Comparison of ENCODE assay signal across 17 cellular contexts in genomic region chr4:112860731-112861377, GRCh38.
A peak's percentile ranks its signal among the peaks of the same experiment; 100 is the strongest.
DNase-seq lines count a peak whose midpoint lies in the region; ATAC-seq and TF ChIP-seq lines count a peak whose summit lies in the region.
"Had no signal": no experiment of that assay in that cellular context is flagged by ENCODE, and none has a peak within 500 bp of the region (broad histone marks: within the 10 kb centered on the region; RNA-seq: fewer than 3 reads in every experiment).

No MANE protein-coding gene starts in this region.

- peak overlapping the region; percentile 25 for H3K4me3 Mint-ChIP-seq in glutamatergic neuron (ENCODE audit: unreplicated experiment)
- no peak overlapping the region for H3K4me3 Mint-ChIP-seq in chondrocyte (ENCODE audit: unreplicated experiment)

- H3K4me1 Mint-ChIP-seq in glutamatergic neuron (ENCODE audit: low read depth, unreplicated experiment): peaks cover 39% of the 10 kb centered on the region
- peaks cover 35% of the 10 kb centered on the region for H3K4me1 Mint-ChIP-seq in chondrocyte (ENCODE audit: low read depth)

- H3K27ac ChIP-seq in right atrium auricular region: peak overlapping the region; percentile 17 to 31
- no peak overlapping the region for H3K27ac ChIP-seq in right cardiac atrium (ENCODE audit: low read length)
- H3K27ac ChIP-seq in neuronal stem cell (replicated peaks; ENCODE audit: low read length): peak overlapping the region; percentile 94
- H3K27ac ChIP-seq: A549, VCaP had no signal

- no peak overlapping the region for H2AK5ac ChIP-seq in neuronal stem cell (ENCODE audit: low read depth, low read length)

- no peak overlapping the region for H3K14ac ChIP-seq in neuronal stem cell (ENCODE audit: low read length)

- H3K9ac ChIP-seq in neuronal stem cell (ENCODE audit: low read depth, low read length, poor library complexity): no peak overlapping the region

- no peaks in the 10 kb centered on the region for H3K36me3 ChIP-seq in right atrium auricular region
- no peaks in the 10 kb centered on the region for H3K36me3 ChIP-seq in neuronal stem cell (replicated peaks in 1 of 2; ENCODE audit: control insufficient read depth in 2 of 2, insufficient read depth in 2 of 2, low read length in 2 of 2)
- H3K36me3 ChIP-seq: tibial nerve had no signal

- H3K36me3 Mint-ChIP-seq in glutamatergic neuron (ENCODE audit: unreplicated experiment) (no peaks in the 10 kb centered on the region), chondrocyte (ENCODE audit: low read depth) (no peaks in the 10 kb centered on the region)
- H3K36me3 Mint-ChIP-seq: activated naive CD4-positive, alpha-beta T cell treated with anti-CD3 and anti-CD28 coated beads, Interleukin-2, amount 50 U/mL, for 72 hours had no signal

- no peak overlapping the region for H4K91ac ChIP-seq in neuronal stem cell (ENCODE audit: low read depth, low read length, poor library complexity)

- H2BK12ac ChIP-seq in neuronal stem cell (ENCODE audit: low read length): no peak overlapping the region

- H3K4ac ChIP-seq in neuronal stem cell (ENCODE audit: low read length): no peak overlapping the region

- 47% methylated on average over 2 of the region's 2 CpGs for WGBS in right cardiac atrium
- WGBS in neuronal stem cell (ENCODE audit: extremely low coverage in 2 of 2, insufficient read length in 2 of 2, insufficient replicate concordance in 1 of 2), 2 donors: no CpG with 5 or more reads among the region's 2 CpGs

- no peak for ATAC-seq in right cardiac atrium
- ATAC-seq: A549; activated naive CD4-positive, alpha-beta T cell treated with anti-CD3 and anti-CD28 coated beads, Interleukin-2, amount 50 U/mL, for 72 hours had no signal

- H3K4me1 ChIP-seq in right atrium auricular region (peaks cover 0 to 20% of the 10 kb centered on the region in 2 donors), right cardiac atrium (ENCODE audit: control insufficient read depth, insufficient read depth, low read length) (no peaks in the 10 kb centered on the region), neuronal stem cell (ENCODE audit: control insufficient read depth in 2 of 2, insufficient read depth in 1 of 2, low read depth in 1 of 2, low read length in 2 of 2) (peaks cover 9 to 14% of the 10 kb centered on the region in 2 donors)
- H3K4me1 ChIP-seq: A549 had no signal

- no peak overlapping the region for H3K4me3 ChIP-seq in right atrium auricular region
- H3K4me3 ChIP-seq in right cardiac atrium (ENCODE audit: low read length): no peak overlapping the region
- no peak overlapping the region for H3K4me3 ChIP-seq in neuronal stem cell (ENCODE audit: low read length in 2 of 2)
- H3K4me3 ChIP-seq: A549 had no signal

- H3K18ac ChIP-seq in neuronal stem cell (ENCODE audit: low read length): no peak overlapping the region

- H3K23ac ChIP-seq in neuronal stem cell (ENCODE audit: low read depth, low read length, poor library complexity): no peak overlapping the region

- TF ChIP-seq CTCF in right atrium auricular region (IDR thresholded peaks at IDR 0.05) (no peak), glutamatergic neuron (IDR thresholded peaks at IDR 0.05; ENCODE audit: partially characterized antibody, unreplicated experiment) (no peak), chondrocyte (IDR thresholded peaks at IDR 0.05) (no peak)

- H3K9me3 Mint-ChIP-seq in glutamatergic neuron (ENCODE audit: unreplicated experiment) (peaks cover 4% of the 10 kb centered on the region), chondrocyte (ENCODE audit: low read depth) (no peaks in the 10 kb centered on the region)
- H3K9me3 Mint-ChIP-seq: activated naive CD4-positive, alpha-beta T cell treated with anti-CD3 and anti-CD28 coated beads, Interleukin-2, amount 50 U/mL, for 72 hours had no signal

- H3K27me3 ChIP-seq in right atrium auricular region (no peaks in the 10 kb centered on the region), right cardiac atrium (ENCODE audit: control insufficient read depth, insufficient read depth) (no peaks in the 10 kb centered on the region), neuronal stem cell (ENCODE audit: control insufficient read depth in 3 of 3, insufficient read depth in 3 of 3, low read depth in 1 of 3, low read length in 3 of 3) (no peaks in the 10 kb centered on the region)
- H3K27me3 ChIP-seq: tibial nerve had no signal

- intact Hi-C loops in right cardiac atrium (cut with DNase I): no loop called here

- DNase-seq in right atrium auricular region (ENCODE audit: low spot score): no peak
- DNase-seq in right cardiac atrium: no peak
- DNase-seq in glutamatergic neuron: no peak
- peak; percentile 68 for DNase-seq in neuronal stem cell (ENCODE audit: low spot score)
- DNase-seq in chondrocyte (ENCODE audit: low spot score): no peak
- no peak for DNase-seq in NCI-H1436 (lab: John Stamatoyannopoulos, UW)
- DNase-seq in SKM-1 (lab: John Stamatoyannopoulos, UW; ENCODE audit: unreplicated experiment): no peak
- no peak for DNase-seq in NCI-H2171 treated with DMSO at 0.1 percent for 48 hours (lab: John Stamatoyannopoulos, UW)
- DNase-seq: activated CD4-positive, alpha-beta T cell treated with anti-CD3 and anti-CD28 coated beads, Interleukin-2, amount 50 U/mL, for 48 hours; effector CD4-positive, alpha-beta T cell; Kasumi-1; small intestine; T-helper 1 cell had no signal

- H3K4me2 ChIP-seq in neuronal stem cell (ENCODE audit: insufficient read depth, low read length, poor library complexity, severe bottlenecking): no peak overlapping the region
- H3K4me2 ChIP-seq: A549 had no signal

- H2BK5ac ChIP-seq in neuronal stem cell (ENCODE audit: low read length): no peak overlapping the region

- H3K9me3 ChIP-seq in right atrium auricular region (no peaks in the 10 kb centered on the region), right cardiac atrium (ENCODE audit: control insufficient read depth, low read length) (no peaks in the 10 kb centered on the region), neuronal stem cell (replicated peaks in 1 of 2; ENCODE audit: control insufficient read depth in 2 of 2, insufficient read depth in 1 of 2, low read depth in 1 of 2, low read length in 2 of 2) (no peaks in the 10 kb centered on the region)
- H3K9me3 ChIP-seq: A549, tibial nerve had no signal

- H3K27me3 Mint-ChIP-seq in glutamatergic neuron (ENCODE audit: unreplicated experiment): peaks cover 3% of the 10 kb centered on the region
- H3K27me3 Mint-ChIP-seq in chondrocyte (ENCODE audit: low read depth): no peaks in the 10 kb centered on the region

- peak overlapping the region; percentile 78 for H2AFZ ChIP-seq in neuronal stem cell (ENCODE audit: low read length)

- H3K79me1 ChIP-seq in neuronal stem cell (ENCODE audit: low read depth, low read length): no peaks in the 10 kb centered on the region

- H2BK15ac ChIP-seq in neuronal stem cell (ENCODE audit: low read length): no peak overlapping the region

- H4K8ac ChIP-seq in neuronal stem cell (ENCODE audit: low read depth, low read length): no peak overlapping the region

- no peak overlapping the region for H2BK120ac ChIP-seq in neuronal stem cell (ENCODE audit: low read depth, low read length)

- H3K27ac Mint-ChIP-seq in glutamatergic neuron (ENCODE audit: unreplicated experiment) (peak overlapping the region; percentile 48), chondrocyte (ENCODE audit: unreplicated experiment) (no peak overlapping the region)
- H3K27ac Mint-ChIP-seq: activated naive CD4-positive, alpha-beta T cell treated with anti-CD3 and anti-CD28 coated beads, Interleukin-2, amount 50 U/mL, for 72 hours had no signal
